In genomic region chr17:5793899-5794298, GRCh38 we compare ENCODE assay signal across 13 cellular contexts.
DNase-seq lines count a peak whose midpoint lies in the region; ATAC-seq, FAIRE-seq and TF ChIP-seq lines count a peak whose summit lies in the region.
"Had no signal": no experiment of that assay in that cellular context is flagged by ENCODE, and none has a peak within 500 bp of the region (broad histone marks: within the 10 kb centered on the region; RNA-seq: fewer than 3 reads in every experiment).

No MANE protein-coding gene starts in this region.

- H2BK5ac ChIP-seq in H1 (ENCODE audit: low read depth, low read length), result no peak overlapping the region

- H4K5ac ChIP-seq in H1 (ENCODE audit: insufficient read length, low read depth, low read length), result no peak overlapping the region

- ATAC-seq in left cardiac atrium, result no peak
- ATAC-seq in HG02852 (IDR thresholded peaks at IDR 0.05; ENCODE audit: unreplicated experiment), result no peak
- ATAC-seq: left ventricle myocardium superior had no signal

- no peak overlapping the region for H3K14ac ChIP-seq in H1 (ENCODE audit: insufficient read length)

- peak; percentile 88 to 96 for TF ChIP-seq RAD21 in H1 (IDR thresholded peaks at IDR 0.05 in 1 of 2, conservative IDR thresholded peaks at IDR 0.05 in 1 of 2; ENCODE audit: low read depth in 2 of 2, low read length in 2 of 2)

- H2AFZ ChIP-seq in H1 (ENCODE audit: low read length), result 0 out of 2 replicates have a peak overlapping the region, but pooled peaks have one; percentile 55

- no peaks in the 10 kb centered on the region for H4K20me1 ChIP-seq in H1 (replicated peaks in 1 of 2; ENCODE audit: control insufficient read depth in 1 of 2, insufficient read depth in 2 of 2, low read length in 2 of 2)

- no peak for DNase-seq in GM13977 (ENCODE audit: low spot score)
- DNase-seq in NCI-H748 treated with DMSO at 0.1 percent for 48 hours (lab: John Stamatoyannopoulos, UW), result peak; percentile 92
- DNase-seq in H1 (ENCODE audit: low read depth in 1 of 2, low spot score in 2 of 2), result peak in 1 of 2 experiments; percentile 36
- peak; percentile 45 for DNase-seq in myocyte (ENCODE audit: low read depth)
- no peak for DNase-seq in NCI-H1417 treated with DMSO at 0.1 percent for 48 hours (lab: John Stamatoyannopoulos, UW)
- DNase-seq in left cardiac atrium, result no peak
- DNase-seq in stimulated activated CD4-positive, alpha-beta T cell treated with anti-CD3 and anti-CD28 coated beads, Interleukin-4, amount 100 ng/mL, for 1 hour, result no peak
- DNase-seq: activated CD4-positive, alpha-beta T cell treated with anti-CD3 and anti-CD28 coated beads, Interleukin-2, amount 50 U/mL, for 4 hours; left ventricle myocardium superior; NK-92 treated with Interleukin-12 subunit alpha and Interleukin-12 subunit beta, amount 100 ng/mL, for 24 hours; stimulated activated CD4-positive, alpha-beta T cell treated with anti-CD3 and anti-CD28 coated beads, Interleukin-2, amount 100 ng/mL, for 24 hours had no signal

- CTCF ChIA-PET in H1 (lab: Charles Lee; ENCODE audit: partially characterized antibody), result interaction anchor here (0.5 to 3.4 kb wide), 75 partner anchors 10 to 1646 kb away, joined by 3 to 18 read pairs (median 4); no protein-coding TSS in a partner anchor

- peaks cover 1 to 18% (median 12%) of the 10 kb centered on the region in 4 experiments; a peak in 6 of 7 replicates for H3K4me1 ChIP-seq in H1 (replicated peaks in 1 of 4; ENCODE audit: control insufficient read depth in 3 of 4, insufficient read depth in 4 of 4, low read length in 3 of 4)

- no peaks in the 10 kb centered on the region for H3K79me1 ChIP-seq in H1 (ENCODE audit: low read depth, low read length)

- H2BK120ac ChIP-seq in H1 (replicated peaks; ENCODE audit: low read depth, low read length), result no peak overlapping the region

- no peaks in the 10 kb centered on the region for H3K79me2 ChIP-seq in H1 (ENCODE audit: control insufficient read depth in 1 of 2, insufficient read depth in 2 of 2, low read length in 2 of 2)

- H3K4me2 ChIP-seq in H1 (ENCODE audit: insufficient read depth in 1 of 2, low read depth in 2 of 2, low read length in 2 of 2), result no peak overlapping the region

- no peak for TF ChIP-seq EP300 in H1 (IDR thresholded peaks at IDR 0.05; ENCODE audit: borderline replicate concordance in 1 of 2, low read depth in 2 of 2, low read length in 2 of 2)

- peaks cover 0 to 3% (median 0%) of the 10 kb centered on the region in 4 experiments; a peak in 2 of 7 replicates for H3K27me3 ChIP-seq in H1 (replicated peaks in 1 of 4; ENCODE audit: control insufficient read depth in 3 of 4, extremely low read depth in 1 of 4, insufficient read depth in 3 of 4, low read length in 3 of 4)

- no peak overlapping the region for H4K91ac ChIP-seq in H1 (replicated peaks; ENCODE audit: insufficient read length, low read length)

- H3K4ac ChIP-seq in H1 (replicated peaks; ENCODE audit: insufficient read length, low read depth, low read length), result no peak overlapping the region

- H2BK12ac ChIP-seq in H1 (ENCODE audit: low read depth, low read length), result peak overlapping the region; percentile 13; the same call in 1 of the 2 replicates

- in situ Hi-C loops in GM13977 (cut with MboI; ENCODE audit: low pct_unique_long_range_greater_than_20kb, low sequenced_read_pairs, unreplicated experiment), result no loop called here

- 43% methylated on average over 2 of the region's 2 CpGs; no CpG with 5 or more reads in 1 of the 2 experiments for WGBS in H1 (ENCODE audit: extremely low coverage in 1 of 2, insufficient coverage in 1 of 2, insufficient read length in 1 of 2, insufficient replicate concordance in 2 of 2, low coverage in 1 of 2, low lambda C conversion rate in 2 of 2, missing lambda C conversion rate in 1 of 2), 2 experiments

- peak; percentile 81 for FAIRE-seq in H1 (lab: Jason Lieb, UNC)
- FAIRE-seq: GM12892 had no signal

- H3K36me3 ChIP-seq in H1 (ENCODE audit: control insufficient read depth in 2 of 4, insufficient read depth in 4 of 4, low read length in 3 of 4), result no peaks in the 10 kb centered on the region

- no peak overlapping the region for H3K18ac ChIP-seq in H1 (ENCODE audit: extremely low read depth, low read length)

- H3K9ac ChIP-seq in H1 (replicated peaks in 1 of 4; ENCODE audit: extremely low read depth in 1 of 4, low read depth in 3 of 4, low read length in 3 of 4), result no peak overlapping the region

- POLR2A ChIA-PET in H1 (lab: Charles Lee; ENCODE audit: partially characterized antibody), result interaction anchor here (0.8 to 1.2 kb wide), 2 partner anchors 10 to 220 kb away, joined by 3 to 4 read pairs; no protein-coding TSS in a partner anchor

- TF ChIP-seq CTCF in GM13977 (IDR thresholded peaks at IDR 0.05; ENCODE audit: extremely low read depth, insufficient read depth, missing control alignments) (peak; percentile 13), H1 (IDR thresholded peaks at IDR 0.05; ENCODE audit: control extremely low read depth in 1 of 3, insufficient read depth in 1 of 3, low read depth in 1 of 3, low read length in 3 of 3) (peak; percentile 49 to 80 (median 77))

- no peak overlapping the region for H2BK15ac ChIP-seq in H1 (ENCODE audit: low read length)

- H3K27ac ChIP-seq in H1 (ENCODE audit: low read depth, low read length), result no peak overlapping the region

- TF ChIP-seq POLR2A in H1 (IDR thresholded peaks at IDR 0.05; ENCODE audit: control extremely low read depth in 1 of 2, low read depth in 2 of 2, low read length in 2 of 2), result no peak

- H3K4me3 ChIP-seq in H1 (ENCODE audit: extremely low read depth in 1 of 4, insufficient read depth in 2 of 4, low read depth in 3 of 4, low read length in 4 of 4), result no peak overlapping the region

- no peaks in the 10 kb centered on the region for H3K23me2 ChIP-seq in H1 (ENCODE audit: low read depth, low read length)

- no peak overlapping the region for H2AK5ac ChIP-seq in H1 (ENCODE audit: low read depth, low read length)

- H3K23ac ChIP-seq in H1 (ENCODE audit: insufficient read length), result no peak overlapping the region

- H2BK20ac ChIP-seq in H1 (ENCODE audit: low read length), result no peak overlapping the region

- H4K8ac ChIP-seq in H1 (ENCODE audit: extremely low read depth, insufficient read depth, low read length), result no peak overlapping the region

- H3K9me3 ChIP-seq in H1 (ENCODE audit: insufficient read depth in 2 of 2, low read depth in 1 of 2, low read length in 1 of 2), result peaks cover 7 to 9% of the 10 kb centered on the region in 2 experiments; a peak in 3 of 4 replicates

- intact Hi-C loops in left cardiac atrium (cut with DNase I), result no loop called here

- H3K56ac ChIP-seq in H1 (replicated peaks; ENCODE audit: insufficient read length, low read depth, low read length), result no peak overlapping the region

TF ChIP-seq in H1, 55 proteins besides CTCF, POLR2A, EP300 and RAD21:
- TF ChIP-seq GTF2F1 (IDR thresholded peaks at IDR 0.05; ENCODE audit: borderline replicate concordance, low read depth, low read length) (no peak), CBX5 (IDR thresholded peaks at IDR 0.05; ENCODE audit: low read depth, low read length) (no peak), CHD1 (IDR thresholded peaks at IDR 0.05; ENCODE audit: low read depth, low read length) (no peak), JUND (IDR thresholded peaks at IDR 0.05; ENCODE audit: low read length) (no peak), KDM1A (IDR thresholded peaks at IDR 0.05; ENCODE audit: borderline replicate concordance, low read length) (no peak), BCL11A (IDR thresholded peaks at IDR 0.05; ENCODE audit: low read depth in 2 of 2, low read length in 2 of 2) (no peak), E2F6 (IDR thresholded peaks at IDR 0.05) (no peak)

Comparison
In these comparisons a context has a peak if more than half of its experiments do, and no peak if none do; other contexts are left out.
1. DNase-seq: peak in NCI-H748 treated with DMSO at 0.1 percent for 48 hours (single experiment) and myocyte (single experiment); none in GM13977 (single experiment), NCI-H1417 treated with DMSO at 0.1 percent for 48 hours (single experiment), left cardiac atrium (single experiment) and stimulated activated CD4-positive, alpha-beta T cell treated with anti-CD3 and anti-CD28 coated beads, Interleukin-4, amount 100 ng/mL, for 1 hour (single experiment).